ENCODE assay signal across 9 cellular contexts in genomic region chr10:79243211-79244067, GRCh38.
DNase-seq lines count a peak whose midpoint lies in the region; ATAC-seq and TF ChIP-seq lines count a peak whose summit lies in the region.
"Had no signal": no experiment of that assay in that cellular context is flagged by ENCODE, and none has a peak within 500 bp of the region (broad histone marks: within the 10 kb centered on the region; RNA-seq: fewer than 3 reads in every experiment).

No MANE protein-coding gene starts in this region.

- peak overlapping the region; percentile 27; the same call in 1 of the 2 replicates for H2AFZ ChIP-seq in OCI-LY7 (ENCODE audit: low read length)

- no TSS peak for BruUV-seq in OCI-LY7 (replicated peaks; lab: Mats Ljungman, UMichigan)

- CTCF ChIA-PET in OCI-LY7 (lab: Charles Lee; ENCODE audit: unreplicated experiment): interaction anchor here (0.6 kb wide), 1 partner anchor 176 kb away, joined by 7 read pairs; no protein-coding TSS in a partner anchor

- peak; percentile 75 for DNase-seq in NCI-H1436 (lab: John Stamatoyannopoulos, UW)
- no peak for DNase-seq in NCI-H1436 treated with DMSO at 0.1 percent for 48 hours (lab: John Stamatoyannopoulos, UW)
- DNase-seq in OCI-LY7 (ENCODE audit: low spot score): peak; percentile 81
- peak in 1 of 2 donors; percentile 66 for DNase-seq in activated naive CD4-positive, alpha-beta T cell treated with anti-CD3 and anti-CD28 coated beads, Interleukin-2, amount 50 U/mL, for 72 hours (ENCODE audit: low spot score in 2 of 2)
- DNase-seq in hypothalamus (lab: John Stamatoyannopoulos, UW): peak in 40 of 51 donors; percentile 29 to 82 (median 60)
- DNase-seq in posterior vena cava (ENCODE audit: low spot score): no peak

- H3K36me3 ChIP-seq in OCI-LY7 (ENCODE audit: insufficient read depth, low read length) (peaks cover 7% of the 10 kb centered on the region; the same call in 1 of the 2 replicates), skeletal muscle satellite cell (ENCODE audit: insufficient read depth, low read length) (peaks cover 16% of the 10 kb centered on the region)

- TF ChIP-seq CTCF in OCI-LY7 (conservative IDR thresholded peaks at IDR 0.05; ENCODE audit: low read length): 0 out of 2 replicates have a peak, but pooled peaks have one; percentile 24

- H3K4me1 ChIP-seq in OCI-LY7 (ENCODE audit: insufficient read depth, low read length, poor library complexity, severe bottlenecking) (peaks cover 57% of the 10 kb centered on the region), skeletal muscle satellite cell (ENCODE audit: control insufficient read depth, insufficient read depth, low read length) (peaks cover 59% of the 10 kb centered on the region)

- peaks cover 46% of the 10 kb centered on the region for H3K79me2 ChIP-seq in OCI-LY7 (ENCODE audit: insufficient read depth, low read depth, low read length)

- no peaks in the 10 kb centered on the region for H3K9me3 Mint-ChIP-seq in activated naive CD4-positive, alpha-beta T cell treated with anti-CD3 and anti-CD28 coated beads, Interleukin-2, amount 50 U/mL, for 72 hours

- H3K4me3 ChIP-seq in OCI-LY7 (ENCODE audit: low read depth, low read length, poor library complexity, severe bottlenecking) (peak overlapping the region; percentile 76), skeletal muscle satellite cell (ENCODE audit: low read length) (peak overlapping the region; percentile 70)

- intact Hi-C loops in OCI-LY7 (cut with micrococcal nuclease; ENCODE audit: unreplicated experiment) (loop anchor here (5.0 to 10.0 kb wide), 3 partner anchors 106 to 1221 kb away; partner anchors contain the start of gene ANXA11), posterior vena cava (cut with DNase I) (no loop called here)

- peaks cover 0 to 16% of the 10 kb centered on the region in 2 donors for H3K36me3 Mint-ChIP-seq in activated naive CD4-positive, alpha-beta T cell treated with anti-CD3 and anti-CD28 coated beads, Interleukin-2, amount 50 U/mL, for 72 hours

- no peaks in the 10 kb centered on the region for H3K9me2 ChIP-seq in OCI-LY7 (ENCODE audit: insufficient read depth, low read length)

- peak overlapping the region; percentile 52 for H3K9ac ChIP-seq in skeletal muscle satellite cell (ENCODE audit: low read depth, low read length)

- H3K9me3 ChIP-seq in OCI-LY7 (ENCODE audit: low read length) (no peaks in the 10 kb centered on the region), skeletal muscle satellite cell (replicated peaks; ENCODE audit: low read length) (no peaks in the 10 kb centered on the region)

- no peaks in the 10 kb centered on the region for H3K27me3 ChIP-seq in skeletal muscle satellite cell (ENCODE audit: control insufficient read depth, insufficient read depth, low read length)

- H3K27ac ChIP-seq in OCI-LY7 (ENCODE audit: low read depth, low read length, poor library complexity, severe bottlenecking): peak overlapping the region; percentile 90
- H3K27ac ChIP-seq: C4-2B had no signal

- peak; percentile 55 for ATAC-seq in HG02885 (IDR thresholded peaks at IDR 0.05; ENCODE audit: poor library complexity, unreplicated experiment)
- peak; percentile 54 to 77 for ATAC-seq in activated naive CD4-positive, alpha-beta T cell treated with anti-CD3 and anti-CD28 coated beads, Interleukin-2, amount 50 U/mL, for 72 hours

- peak overlapping the region; percentile 55 to 86 for H3K27ac Mint-ChIP-seq in activated naive CD4-positive, alpha-beta T cell treated with anti-CD3 and anti-CD28 coated beads, Interleukin-2, amount 50 U/mL, for 72 hours

- H4K20me1 ChIP-seq in OCI-LY7 (ENCODE audit: insufficient read depth, low read length): no peaks in the 10 kb centered on the region

- POLR2A ChIA-PET in OCI-LY7 (lab: Charles Lee): interaction anchor here (1.5 to 2.1 kb wide), 2 partner anchors 40 to 101 kb away, joined by 3 to 6 read pairs; no protein-coding TSS in a partner anchor

- peak overlapping the region; percentile 90 for H3K4me2 ChIP-seq in OCI-LY7 (ENCODE audit: low read length)
- H3K4me2 ChIP-seq in skeletal muscle satellite cell (ENCODE audit: low read length): peak overlapping the region; percentile 88

Comparison
In these comparisons a context has a peak if more than half of its experiments do, and no peak if none do; other contexts are left out.
1. DNase-seq: peak in NCI-H1436 (single experiment), OCI-LY7 (single experiment) and hypothalamus (40 of 51); none in NCI-H1436 treated with DMSO at 0.1 percent for 48 hours (single experiment) and posterior vena cava (single experiment).